In the genomic region with DNA sequence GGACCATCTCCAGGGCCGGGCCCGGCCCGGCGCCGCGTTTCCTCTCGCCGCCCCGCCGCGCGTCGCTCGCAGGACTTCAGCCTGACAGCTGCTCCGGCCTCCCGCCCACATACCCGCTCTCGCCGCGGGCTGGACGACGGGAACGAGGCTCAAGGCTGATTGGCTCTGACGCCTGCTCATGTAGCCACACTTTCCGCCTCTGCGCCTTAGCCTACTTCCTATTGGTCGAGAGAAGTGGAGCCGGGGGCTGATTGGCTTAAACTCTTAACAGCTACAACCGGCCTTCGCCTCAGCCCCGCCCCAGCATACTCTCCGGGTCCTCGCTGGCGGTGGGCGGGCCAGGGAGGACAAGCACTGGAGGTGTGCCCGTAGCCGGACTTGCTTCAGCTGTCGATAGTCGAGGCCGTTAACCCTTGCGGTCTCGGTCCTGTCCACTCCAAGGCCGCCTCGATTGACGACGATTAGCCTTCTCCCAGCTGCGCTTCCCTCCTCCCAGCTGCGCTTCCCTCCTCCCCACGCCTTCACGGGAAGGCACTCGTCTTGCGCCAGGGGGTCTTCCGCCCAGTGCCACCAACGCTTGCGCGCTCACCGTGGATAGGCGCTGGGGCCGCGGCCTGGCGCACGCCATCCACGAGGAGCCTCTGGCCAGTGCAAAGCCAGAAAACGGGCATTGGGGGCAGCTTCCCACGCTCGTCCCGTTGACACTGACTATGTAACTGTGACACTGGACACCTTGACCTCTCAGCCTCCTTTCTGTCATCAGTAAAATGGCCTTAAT, we compare ENCODE assay signal across 1 cellular context.
TF ChIP-seq lines count a peak whose summit lies in the region.

A gene (minus strand): TSS at position 86 of the 778 bp plus-strand sequence. CDS start 79 bp downstream, at position 7.

TF ChIP-seq in K562, 482 proteins besides CTCF, POLR2A, EP300 and RAD21 (continued from another document and continues in another):
- TF ChIP-seq, protein P1, sequence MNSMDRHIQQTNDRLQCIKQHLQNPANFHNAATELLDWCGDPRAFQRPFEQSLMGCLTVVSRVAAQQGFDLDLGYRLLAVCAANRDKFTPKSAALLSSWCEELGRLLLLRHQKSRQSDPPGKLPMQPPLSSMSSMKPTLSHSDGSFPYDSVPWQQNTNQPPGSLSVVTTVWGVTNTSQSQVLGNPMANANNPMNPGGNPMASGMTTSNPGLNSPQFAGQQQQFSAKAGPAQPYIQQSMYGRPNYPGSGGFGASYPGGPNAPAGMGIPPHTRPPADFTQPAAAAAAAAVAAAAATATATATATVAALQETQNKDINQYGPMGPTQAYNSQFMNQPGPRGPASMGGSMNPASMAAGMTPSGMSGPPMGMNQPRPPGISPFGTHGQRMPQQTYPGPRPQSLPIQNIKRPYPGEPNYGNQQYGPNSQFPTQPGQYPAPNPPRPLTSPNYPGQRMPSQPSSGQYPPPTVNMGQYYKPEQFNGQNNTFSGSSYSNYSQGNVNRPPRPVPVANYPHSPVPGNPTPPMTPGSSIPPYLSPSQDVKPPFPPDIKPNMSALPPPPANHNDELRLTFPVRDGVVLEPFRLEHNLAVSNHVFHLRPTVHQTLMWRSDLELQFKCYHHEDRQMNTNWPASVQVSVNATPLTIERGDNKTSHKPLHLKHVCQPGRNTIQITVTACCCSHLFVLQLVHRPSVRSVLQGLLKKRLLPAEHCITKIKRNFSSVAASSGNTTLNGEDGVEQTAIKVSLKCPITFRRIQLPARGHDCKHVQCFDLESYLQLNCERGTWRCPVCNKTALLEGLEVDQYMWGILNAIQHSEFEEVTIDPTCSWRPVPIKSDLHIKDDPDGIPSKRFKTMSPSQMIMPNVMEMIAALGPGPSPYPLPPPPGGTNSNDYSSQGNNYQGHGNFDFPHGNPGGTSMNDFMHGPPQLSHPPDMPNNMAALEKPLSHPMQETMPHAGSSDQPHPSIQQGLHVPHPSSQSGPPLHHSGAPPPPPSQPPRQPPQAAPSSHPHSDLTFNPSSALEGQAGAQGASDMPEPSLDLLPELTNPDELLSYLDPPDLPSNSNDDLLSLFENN (IDR thresholded peaks at IDR 0.05; ENCODE audit: low read depth in 2 of 2, low read length in 2 of 2), result no peak
- TF ChIP-seq, protein P2, sequence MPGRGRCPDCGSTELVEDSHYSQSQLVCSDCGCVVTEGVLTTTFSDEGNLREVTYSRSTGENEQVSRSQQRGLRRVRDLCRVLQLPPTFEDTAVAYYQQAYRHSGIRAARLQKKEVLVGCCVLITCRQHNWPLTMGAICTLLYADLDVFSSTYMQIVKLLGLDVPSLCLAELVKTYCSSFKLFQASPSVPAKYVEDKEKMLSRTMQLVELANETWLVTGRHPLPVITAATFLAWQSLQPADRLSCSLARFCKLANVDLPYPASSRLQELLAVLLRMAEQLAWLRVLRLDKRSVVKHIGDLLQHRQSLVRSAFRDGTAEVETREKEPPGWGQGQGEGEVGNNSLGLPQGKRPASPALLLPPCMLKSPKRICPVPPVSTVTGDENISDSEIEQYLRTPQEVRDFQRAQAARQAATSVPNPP (IDR thresholded peaks at IDR 0.05; ENCODE audit: borderline replicate concordance, insufficient read depth, insufficient read length), result no peak
- TF ChIP-seq ZFP36 (IDR thresholded peaks at IDR 0.05; ENCODE audit: low read depth, low read length, partially characterized antibody) (no peak), POLR2G (IDR thresholded peaks at IDR 0.05; ENCODE audit: low read depth, low read length) (peak; percentile 83), NR2C2 (CRISPR knock-in tag; IDR thresholded peaks at IDR 0.05) (no peak), NR2C2 (tag; IDR thresholded peaks at IDR 0.05) (no peak), NFIX (CRISPR knock-in tag; IDR thresholded peaks at IDR 0.05; ENCODE audit: low read depth) (no peak), KAT7 (CRISPR knock-in tag; IDR thresholded peaks at IDR 0.05; ENCODE audit: borderline replicate concordance) (no peak), PPARD (CRISPR knock-in tag; IDR thresholded peaks at IDR 0.05) (no peak), FOXA3 (CRISPR knock-in tag; conservative IDR thresholded peaks at IDR 0.05 in 1 of 2, IDR thresholded peaks at IDR 0.05 in 1 of 2) (0 out of 4 replicates have a peak, but pooled peaks of 1 of the 2 experiments have one; percentile 28), TAF1 (IDR thresholded peaks at IDR 0.05; ENCODE audit: control insufficient read depth, extremely low read depth, insufficient read depth, low read length, severe bottlenecking) (peak; percentile 22), GATAD2A (IDR thresholded peaks at IDR 0.05) (0 out of 2 replicates have a peak, but pooled peaks have one; percentile 35), CREM (IDR thresholded peaks at IDR 0.05; ENCODE audit: low read depth) (0 out of 2 replicates have a peak, but pooled peaks have one; percentile 67), BMI1 (IDR thresholded peaks at IDR 0.05; ENCODE audit: low read length) (no peak)
- TF ChIP-seq, protein P3, sequence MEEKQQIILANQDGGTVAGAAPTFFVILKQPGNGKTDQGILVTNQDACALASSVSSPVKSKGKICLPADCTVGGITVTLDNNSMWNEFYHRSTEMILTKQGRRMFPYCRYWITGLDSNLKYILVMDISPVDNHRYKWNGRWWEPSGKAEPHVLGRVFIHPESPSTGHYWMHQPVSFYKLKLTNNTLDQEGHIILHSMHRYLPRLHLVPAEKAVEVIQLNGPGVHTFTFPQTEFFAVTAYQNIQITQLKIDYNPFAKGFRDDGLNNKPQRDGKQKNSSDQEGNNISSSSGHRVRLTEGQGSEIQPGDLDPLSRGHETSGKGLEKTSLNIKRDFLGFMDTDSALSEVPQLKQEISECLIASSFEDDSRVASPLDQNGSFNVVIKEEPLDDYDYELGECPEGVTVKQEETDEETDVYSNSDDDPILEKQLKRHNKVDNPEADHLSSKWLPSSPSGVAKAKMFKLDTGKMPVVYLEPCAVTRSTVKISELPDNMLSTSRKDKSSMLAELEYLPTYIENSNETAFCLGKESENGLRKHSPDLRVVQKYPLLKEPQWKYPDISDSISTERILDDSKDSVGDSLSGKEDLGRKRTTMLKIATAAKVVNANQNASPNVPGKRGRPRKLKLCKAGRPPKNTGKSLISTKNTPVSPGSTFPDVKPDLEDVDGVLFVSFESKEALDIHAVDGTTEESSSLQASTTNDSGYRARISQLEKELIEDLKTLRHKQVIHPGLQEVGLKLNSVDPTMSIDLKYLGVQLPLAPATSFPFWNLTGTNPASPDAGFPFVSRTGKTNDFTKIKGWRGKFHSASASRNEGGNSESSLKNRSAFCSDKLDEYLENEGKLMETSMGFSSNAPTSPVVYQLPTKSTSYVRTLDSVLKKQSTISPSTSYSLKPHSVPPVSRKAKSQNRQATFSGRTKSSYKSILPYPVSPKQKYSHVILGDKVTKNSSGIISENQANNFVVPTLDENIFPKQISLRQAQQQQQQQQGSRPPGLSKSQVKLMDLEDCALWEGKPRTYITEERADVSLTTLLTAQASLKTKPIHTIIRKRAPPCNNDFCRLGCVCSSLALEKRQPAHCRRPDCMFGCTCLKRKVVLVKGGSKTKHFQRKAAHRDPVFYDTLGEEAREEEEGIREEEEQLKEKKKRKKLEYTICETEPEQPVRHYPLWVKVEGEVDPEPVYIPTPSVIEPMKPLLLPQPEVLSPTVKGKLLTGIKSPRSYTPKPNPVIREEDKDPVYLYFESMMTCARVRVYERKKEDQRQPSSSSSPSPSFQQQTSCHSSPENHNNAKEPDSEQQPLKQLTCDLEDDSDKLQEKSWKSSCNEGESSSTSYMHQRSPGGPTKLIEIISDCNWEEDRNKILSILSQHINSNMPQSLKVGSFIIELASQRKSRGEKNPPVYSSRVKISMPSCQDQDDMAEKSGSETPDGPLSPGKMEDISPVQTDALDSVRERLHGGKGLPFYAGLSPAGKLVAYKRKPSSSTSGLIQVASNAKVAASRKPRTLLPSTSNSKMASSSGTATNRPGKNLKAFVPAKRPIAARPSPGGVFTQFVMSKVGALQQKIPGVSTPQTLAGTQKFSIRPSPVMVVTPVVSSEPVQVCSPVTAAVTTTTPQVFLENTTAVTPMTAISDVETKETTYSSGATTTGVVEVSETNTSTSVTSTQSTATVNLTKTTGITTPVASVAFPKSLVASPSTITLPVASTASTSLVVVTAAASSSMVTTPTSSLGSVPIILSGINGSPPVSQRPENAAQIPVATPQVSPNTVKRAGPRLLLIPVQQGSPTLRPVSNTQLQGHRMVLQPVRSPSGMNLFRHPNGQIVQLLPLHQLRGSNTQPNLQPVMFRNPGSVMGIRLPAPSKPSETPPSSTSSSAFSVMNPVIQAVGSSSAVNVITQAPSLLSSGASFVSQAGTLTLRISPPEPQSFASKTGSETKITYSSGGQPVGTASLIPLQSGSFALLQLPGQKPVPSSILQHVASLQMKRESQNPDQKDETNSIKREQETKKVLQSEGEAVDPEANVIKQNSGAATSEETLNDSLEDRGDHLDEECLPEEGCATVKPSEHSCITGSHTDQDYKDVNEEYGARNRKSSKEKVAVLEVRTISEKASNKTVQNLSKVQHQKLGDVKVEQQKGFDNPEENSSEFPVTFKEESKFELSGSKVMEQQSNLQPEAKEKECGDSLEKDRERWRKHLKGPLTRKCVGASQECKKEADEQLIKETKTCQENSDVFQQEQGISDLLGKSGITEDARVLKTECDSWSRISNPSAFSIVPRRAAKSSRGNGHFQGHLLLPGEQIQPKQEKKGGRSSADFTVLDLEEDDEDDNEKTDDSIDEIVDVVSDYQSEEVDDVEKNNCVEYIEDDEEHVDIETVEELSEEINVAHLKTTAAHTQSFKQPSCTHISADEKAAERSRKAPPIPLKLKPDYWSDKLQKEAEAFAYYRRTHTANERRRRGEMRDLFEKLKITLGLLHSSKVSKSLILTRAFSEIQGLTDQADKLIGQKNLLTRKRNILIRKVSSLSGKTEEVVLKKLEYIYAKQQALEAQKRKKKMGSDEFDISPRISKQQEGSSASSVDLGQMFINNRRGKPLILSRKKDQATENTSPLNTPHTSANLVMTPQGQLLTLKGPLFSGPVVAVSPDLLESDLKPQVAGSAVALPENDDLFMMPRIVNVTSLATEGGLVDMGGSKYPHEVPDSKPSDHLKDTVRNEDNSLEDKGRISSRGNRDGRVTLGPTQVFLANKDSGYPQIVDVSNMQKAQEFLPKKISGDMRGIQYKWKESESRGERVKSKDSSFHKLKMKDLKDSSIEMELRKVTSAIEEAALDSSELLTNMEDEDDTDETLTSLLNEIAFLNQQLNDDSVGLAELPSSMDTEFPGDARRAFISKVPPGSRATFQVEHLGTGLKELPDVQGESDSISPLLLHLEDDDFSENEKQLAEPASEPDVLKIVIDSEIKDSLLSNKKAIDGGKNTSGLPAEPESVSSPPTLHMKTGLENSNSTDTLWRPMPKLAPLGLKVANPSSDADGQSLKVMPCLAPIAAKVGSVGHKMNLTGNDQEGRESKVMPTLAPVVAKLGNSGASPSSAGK (IDR thresholded peaks at IDR 0.05), result peak; percentile 92
- TF ChIP-seq, protein P4, sequence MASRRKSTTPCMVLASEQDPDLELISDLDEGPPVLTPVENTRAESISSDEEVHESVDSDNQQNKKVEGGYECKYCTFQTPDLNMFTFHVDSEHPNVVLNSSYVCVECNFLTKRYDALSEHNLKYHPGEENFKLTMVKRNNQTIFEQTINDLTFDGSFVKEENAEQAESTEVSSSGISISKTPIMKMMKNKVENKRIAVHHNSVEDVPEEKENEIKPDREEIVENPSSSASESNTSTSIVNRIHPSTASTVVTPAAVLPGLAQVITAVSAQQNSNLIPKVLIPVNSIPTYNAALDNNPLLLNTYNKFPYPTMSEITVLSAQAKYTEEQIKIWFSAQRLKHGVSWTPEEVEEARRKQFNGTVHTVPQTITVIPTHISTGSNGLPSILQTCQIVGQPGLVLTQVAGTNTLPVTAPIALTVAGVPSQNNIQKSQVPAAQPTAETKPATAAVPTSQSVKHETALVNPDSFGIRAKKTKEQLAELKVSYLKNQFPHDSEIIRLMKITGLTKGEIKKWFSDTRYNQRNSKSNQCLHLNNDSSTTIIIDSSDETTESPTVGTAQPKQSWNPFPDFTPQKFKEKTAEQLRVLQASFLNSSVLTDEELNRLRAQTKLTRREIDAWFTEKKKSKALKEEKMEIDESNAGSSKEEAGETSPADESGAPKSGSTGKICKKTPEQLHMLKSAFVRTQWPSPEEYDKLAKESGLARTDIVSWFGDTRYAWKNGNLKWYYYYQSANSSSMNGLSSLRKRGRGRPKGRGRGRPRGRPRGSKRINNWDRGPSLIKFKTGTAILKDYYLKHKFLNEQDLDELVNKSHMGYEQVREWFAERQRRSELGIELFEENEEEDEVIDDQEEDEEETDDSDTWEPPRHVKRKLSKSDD (conservative IDR thresholded peaks at IDR 0.05; ENCODE audit: low read length), result no peak
- TF ChIP-seq, protein P5, sequence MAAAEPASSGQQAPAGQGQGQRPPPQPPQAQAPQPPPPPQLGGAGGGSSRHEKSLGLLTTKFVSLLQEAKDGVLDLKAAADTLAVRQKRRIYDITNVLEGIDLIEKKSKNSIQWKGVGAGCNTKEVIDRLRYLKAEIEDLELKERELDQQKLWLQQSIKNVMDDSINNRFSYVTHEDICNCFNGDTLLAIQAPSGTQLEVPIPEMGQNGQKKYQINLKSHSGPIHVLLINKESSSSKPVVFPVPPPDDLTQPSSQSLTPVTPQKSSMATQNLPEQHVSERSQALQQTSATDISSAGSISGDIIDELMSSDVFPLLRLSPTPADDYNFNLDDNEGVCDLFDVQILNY (CRISPR knock-in tag; IDR thresholded peaks at IDR 0.05), result no peak
- TF ChIP-seq, protein P6, sequence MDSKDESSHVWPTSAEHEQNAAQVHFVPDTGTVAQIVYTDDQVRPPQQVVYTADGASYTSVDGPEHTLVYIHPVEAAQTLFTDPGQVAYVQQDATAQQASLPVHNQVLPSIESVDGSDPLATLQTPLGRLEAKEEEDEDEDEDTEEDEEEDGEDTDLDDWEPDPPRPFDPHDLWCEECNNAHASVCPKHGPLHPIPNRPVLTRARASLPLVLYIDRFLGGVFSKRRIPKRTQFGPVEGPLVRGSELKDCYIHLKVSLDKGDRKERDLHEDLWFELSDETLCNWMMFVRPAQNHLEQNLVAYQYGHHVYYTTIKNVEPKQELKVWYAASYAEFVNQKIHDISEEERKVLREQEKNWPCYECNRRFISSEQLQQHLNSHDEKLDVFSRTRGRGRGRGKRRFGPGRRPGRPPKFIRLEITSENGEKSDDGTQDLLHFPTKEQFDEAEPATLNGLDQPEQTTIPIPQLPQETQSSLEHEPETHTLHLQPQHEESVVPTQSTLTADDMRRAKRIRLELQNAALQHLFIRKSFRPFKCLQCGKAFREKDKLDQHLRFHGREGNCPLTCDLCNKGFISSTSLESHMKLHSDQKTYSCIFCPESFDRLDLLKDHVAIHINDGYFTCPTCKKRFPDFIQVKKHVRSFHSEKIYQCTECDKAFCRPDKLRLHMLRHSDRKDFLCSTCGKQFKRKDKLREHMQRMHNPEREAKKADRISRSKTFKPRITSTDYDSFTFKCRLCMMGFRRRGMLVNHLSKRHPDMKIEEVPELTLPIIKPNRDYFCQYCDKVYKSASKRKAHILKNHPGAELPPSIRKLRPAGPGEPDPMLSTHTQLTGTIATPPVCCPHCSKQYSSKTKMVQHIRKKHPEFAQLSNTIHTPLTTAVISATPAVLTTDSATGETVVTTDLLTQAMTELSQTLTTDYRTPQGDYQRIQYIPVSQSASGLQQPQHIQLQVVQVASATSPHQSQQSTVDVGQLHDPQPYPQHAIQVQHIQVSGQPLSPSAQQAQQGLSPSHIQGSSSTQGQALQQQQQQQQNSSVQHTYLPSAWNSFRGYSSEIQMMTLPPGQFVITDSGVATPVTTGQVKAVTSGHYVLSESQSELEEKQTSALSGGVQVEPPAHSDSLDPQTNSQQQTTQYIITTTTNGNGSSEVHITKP (IDR thresholded peaks at IDR 0.05; ENCODE audit: partially characterized antibody), result peak; percentile 28
